11 cellular contexts compared by ENCODE assay signal in genomic region chr3:60594025-60594424, GRCh38.
DNase-seq lines count a peak whose midpoint lies in the region; ATAC-seq and TF ChIP-seq lines count a peak whose summit lies in the region.
"Had no signal": no experiment of that assay in that cellular context is flagged by ENCODE, and none has a peak within 500 bp of the region (broad histone marks: within the 10 kb centered on the region; RNA-seq: fewer than 3 reads in every experiment).

No MANE protein-coding gene starts in this region.

- TF ChIP-seq CTCF in fibroblast of mammary gland (conservative IDR thresholded peaks at IDR 0.05; ENCODE audit: control insufficient read depth, insufficient read depth, low read depth, low read length) (no peak), omental fat pad (IDR thresholded peaks at IDR 0.05) (no peak)

- DNase-seq in Ammon's horn (ENCODE audit: low spot score) (peak; percentile 38), NOMO-1 treated with DMSO at 0.1 percent for 48 hours (lab: John Stamatoyannopoulos, UW; ENCODE audit: unreplicated experiment) (peak; percentile 83), fibroblast of mammary gland (ENCODE audit: low read depth) (peak; percentile 79), omental fat pad (ENCODE audit: low spot score) (peak; percentile 44), AML-193 (lab: John Stamatoyannopoulos, UW) (no peak), GM19238 (ENCODE audit: insufficient read length, low spot score) (no peak)
- DNase-seq: activated effector memory CD4-positive, alpha-beta T cell treated with anti-CD3 and anti-CD28 coated beads, Interleukin-2, amount 50 U/mL, for 16 hours; OCI-M1; WERI-Rb-1 had no signal

- H3K4me3 ChIP-seq in fibroblast of mammary gland (ENCODE audit: control insufficient read depth, low read depth, low read length), result no peak overlapping the region

- peak; percentile 61 for ATAC-seq in omental fat pad (ENCODE audit: low FRiP score)
- no peak for ATAC-seq in HG03139 (IDR thresholded peaks at IDR 0.05; ENCODE audit: unreplicated experiment)
- no peak for ATAC-seq in GM18498 (IDR thresholded peaks at IDR 0.05; ENCODE audit: unreplicated experiment)

Comparison
In these comparisons a context has a peak if more than half of its experiments do, and no peak if none do; other contexts are left out.
1. DNase-seq: peak in Ammon's horn (single experiment), NOMO-1 treated with DMSO at 0.1 percent for 48 hours (single experiment), fibroblast of mammary gland (single experiment) and omental fat pad (single experiment); none in AML-193 (0 of 2) and GM19238 (single experiment).